Comparison of ENCODE assay signal across 8 cellular contexts in the genomic region with DNA sequence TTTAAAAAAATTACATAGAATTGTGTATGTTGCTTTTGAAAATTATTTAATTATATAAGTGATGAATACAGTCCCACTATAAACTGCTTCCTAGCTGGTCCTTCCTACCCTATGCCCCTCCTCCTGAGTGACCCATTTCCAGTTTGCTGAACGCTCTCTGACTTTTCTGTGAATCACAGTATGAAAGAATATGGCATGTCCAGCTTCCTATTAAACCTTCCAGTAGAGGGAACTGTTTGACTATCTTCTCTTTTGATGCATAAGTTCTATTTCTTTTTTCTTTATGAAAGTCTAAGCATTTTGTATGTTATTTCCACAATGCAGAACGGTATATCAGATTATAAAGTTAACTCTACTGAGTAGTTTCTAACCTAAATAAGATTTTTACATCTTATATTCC. TPM values are rescaled to one million over a fixed set of nuclear protein-coding genes. Genes with fewer than 3 reads are reported as not detected.
A peak's percentile ranks its signal among the peaks of the same experiment; 100 is the strongest.
DNase-seq lines count a peak whose midpoint lies in the region; ATAC-seq, FAIRE-seq and TF ChIP-seq lines count a peak whose summit lies in the region.

No MANE protein-coding gene starts in this region.

- H3K27ac ChIP-seq in colonic mucosa: no peak overlapping the region
- H3K27ac ChIP-seq in mesendoderm (ENCODE audit: low read depth, low read length): no peak overlapping the region

- no peak overlapping the region for H3K9ac ChIP-seq in colonic mucosa (ENCODE audit: low read depth in 2 of 2, low read length in 2 of 2)
- no peak overlapping the region for H3K9ac ChIP-seq in mesendoderm (ENCODE audit: low read length)

- H3K4me1 ChIP-seq in BE2C: no peaks in the 10 kb centered on the region
- no peaks in the 10 kb centered on the region for H3K4me1 ChIP-seq in colonic mucosa
- no peaks in the 10 kb centered on the region for H3K4me1 ChIP-seq in mesendoderm (ENCODE audit: control insufficient read depth, low read depth, low read length)

- FAIRE-seq in H54 (lab: Jason Lieb, UNC): peak; percentile 88

- no peak overlapping the region for H4K8ac ChIP-seq in mesendoderm (ENCODE audit: low read depth, low read length)

- H2BK15ac ChIP-seq in mesendoderm (replicated peaks; ENCODE audit: low read depth): no peak overlapping the region

- H2AK5ac ChIP-seq in mesendoderm (ENCODE audit: low read length): no peak overlapping the region

- H3K4me2 ChIP-seq in mesendoderm (ENCODE audit: low read length): no peak overlapping the region

- H3K27me3 Mint-ChIP-seq in WTC11 (ENCODE audit: low read depth): no peaks in the 10 kb centered on the region

- intact Hi-C loops in colonic mucosa (cut with DNase I): loop anchor here (5.0 kb wide), 2 partner anchors 148 to 188 kb away; no protein-coding TSS in a partner anchor

- no peak overlapping the region for H4K5ac ChIP-seq in mesendoderm (ENCODE audit: low read length)

- no peaks in the 10 kb centered on the region for H3K9me3 ChIP-seq in BE2C
- H3K9me3 ChIP-seq in colonic mucosa: no peaks in the 10 kb centered on the region

- no peak overlapping the region for H3K4ac ChIP-seq in mesendoderm (ENCODE audit: low read depth, low read length)

- H3K18ac ChIP-seq in mesendoderm (ENCODE audit: low read length): no peak overlapping the region

- H3K9me3 Mint-ChIP-seq in WTC11: peaks cover 3% of the 10 kb centered on the region; the same call in 1 of the 2 replicates

- ATAC-seq in WTC11: no peak; the same call in 1 of the 2 replicates
- no peak for ATAC-seq in GM21786 (IDR thresholded peaks at IDR 0.05; ENCODE audit: unreplicated experiment)

- no peaks in the 10 kb centered on the region for H3K79me2 ChIP-seq in mesendoderm (ENCODE audit: control insufficient read depth, insufficient read depth, low read length)

- H3K4me1 Mint-ChIP-seq in WTC11: no peaks in the 10 kb centered on the region

- DNase-seq in BE2C: no peak
- DNase-seq in H54 (ENCODE audit: insufficient read length, low spot score): peak; percentile 52
- DNase-seq in NOMO-1 treated with dmso at 0.1 percent for 144 hours (lab: John Stamatoyannopoulos, UW; ENCODE audit: unreplicated experiment): peak; percentile 6
- DNase-seq in colonic mucosa: no peak
- DNase-seq in mesendoderm: peak; percentile 28
- no peak for DNase-seq in WTC11 (ENCODE audit: low spot score)
- no peak for DNase-seq in NCI-H1048 (lab: John Stamatoyannopoulos, UW)

- H3K79me1 ChIP-seq in mesendoderm (ENCODE audit: low read length): no peaks in the 10 kb centered on the region

- no peaks in the 10 kb centered on the region for H3K36me3 Mint-ChIP-seq in WTC11

- H3K36me3 ChIP-seq in BE2C: no peaks in the 10 kb centered on the region
- no peaks in the 10 kb centered on the region for H3K36me3 ChIP-seq in colonic mucosa
- H3K36me3 ChIP-seq in mesendoderm (ENCODE audit: control insufficient read depth, insufficient read depth, low read length): no peaks in the 10 kb centered on the region

- no peak for TF ChIP-seq POLR2A in H54 (IDR thresholded peaks at IDR 0.05; ENCODE audit: low read depth, low read length)

- H3K4me3 ChIP-seq in BE2C (ENCODE audit: low read depth, low read length) (no peak overlapping the region), colonic mucosa (no peak overlapping the region), mesendoderm (ENCODE audit: low read length) (no peak overlapping the region)

- no peak overlapping the region for H2BK5ac ChIP-seq in mesendoderm (ENCODE audit: low read length)

- no CpG with 5 or more reads among the region's 2 CpGs for WGBS in mesendoderm (ENCODE audit: extremely low coverage, insufficient coverage, low lambda C conversion rate)

- H3K27ac Mint-ChIP-seq in WTC11: no peak overlapping the region

- no peak overlapping the region for H3K4me3 Mint-ChIP-seq in WTC11

- POLR2A ChIA-PET in WTC11 (lab: Charles Lee): interaction anchor here (0.6 kb wide), 1 partner anchor 225 kb away, joined by 3 read pairs; no protein-coding TSS in a partner anchor

- CTCF ChIA-PET in WTC11 (lab: Charles Lee): interaction anchor here (0.6 to 2.7 kb wide), 8 partner anchors 17 to 415 kb away, joined by 4 to 22 read pairs (median 4); no protein-coding TSS in a partner anchor

- no peak overlapping the region for H2BK120ac ChIP-seq in mesendoderm (ENCODE audit: low read depth, low read length)

- TF ChIP-seq CTCF in BE2C (IDR thresholded peaks at IDR 0.05; ENCODE audit: low read depth, low read length): peak; percentile 40
- peak; percentile 41 for TF ChIP-seq CTCF in colonic mucosa (IDR thresholded peaks at IDR 0.05)
- TF ChIP-seq CTCF in WTC11 (IDR thresholded peaks at IDR 0.05): no peak

- no peak overlapping the region for H3K56ac ChIP-seq in mesendoderm (ENCODE audit: low read length)

- H3K27me3 ChIP-seq in BE2C: no peaks in the 10 kb centered on the region
- no peaks in the 10 kb centered on the region for H3K27me3 ChIP-seq in colonic mucosa
- H3K27me3 ChIP-seq in mesendoderm (ENCODE audit: insufficient read depth, low read length, poor library complexity): no peaks in the 10 kb centered on the region

- no peak overlapping the region for H3K23ac ChIP-seq in mesendoderm (ENCODE audit: low read length)

TF ChIP-seq in WTC11, 78 proteins besides CTCF, POLR2A, EP300 and RAD21 (continues in another document):
- TF ChIP-seq ZNF232 (CRISPR knock-in tag; IDR thresholded peaks at IDR 0.05) (no peak), SOX15 (CRISPR knock-in tag; IDR thresholded peaks at IDR 0.05) (no peak), ELF4 (CRISPR knock-in tag; IDR thresholded peaks at IDR 0.05; ENCODE audit: low read depth) (no peak), GTF2I (CRISPR knock-in tag; conservative IDR thresholded peaks at IDR 0.05) (no peak), NR1H2 (CRISPR knock-in tag; IDR thresholded peaks at IDR 0.05) (no peak), E2F4 (CRISPR knock-in tag; IDR thresholded peaks at IDR 0.05; ENCODE audit: borderline replicate concordance, low read depth) (no peak), PRRX2 (CRISPR knock-in tag; IDR thresholded peaks at IDR 0.05) (no peak), GRHL2 (CRISPR knock-in tag; IDR thresholded peaks at IDR 0.05; ENCODE audit: insufficient replicate concordance, severe bottlenecking) (no peak), CBFB (CRISPR knock-in tag; IDR thresholded peaks at IDR 0.05; ENCODE audit: low read depth) (no peak), TEAD4 (CRISPR knock-in tag; IDR thresholded peaks at IDR 0.05) (no peak)
- TF ChIP-seq, protein P1, sequence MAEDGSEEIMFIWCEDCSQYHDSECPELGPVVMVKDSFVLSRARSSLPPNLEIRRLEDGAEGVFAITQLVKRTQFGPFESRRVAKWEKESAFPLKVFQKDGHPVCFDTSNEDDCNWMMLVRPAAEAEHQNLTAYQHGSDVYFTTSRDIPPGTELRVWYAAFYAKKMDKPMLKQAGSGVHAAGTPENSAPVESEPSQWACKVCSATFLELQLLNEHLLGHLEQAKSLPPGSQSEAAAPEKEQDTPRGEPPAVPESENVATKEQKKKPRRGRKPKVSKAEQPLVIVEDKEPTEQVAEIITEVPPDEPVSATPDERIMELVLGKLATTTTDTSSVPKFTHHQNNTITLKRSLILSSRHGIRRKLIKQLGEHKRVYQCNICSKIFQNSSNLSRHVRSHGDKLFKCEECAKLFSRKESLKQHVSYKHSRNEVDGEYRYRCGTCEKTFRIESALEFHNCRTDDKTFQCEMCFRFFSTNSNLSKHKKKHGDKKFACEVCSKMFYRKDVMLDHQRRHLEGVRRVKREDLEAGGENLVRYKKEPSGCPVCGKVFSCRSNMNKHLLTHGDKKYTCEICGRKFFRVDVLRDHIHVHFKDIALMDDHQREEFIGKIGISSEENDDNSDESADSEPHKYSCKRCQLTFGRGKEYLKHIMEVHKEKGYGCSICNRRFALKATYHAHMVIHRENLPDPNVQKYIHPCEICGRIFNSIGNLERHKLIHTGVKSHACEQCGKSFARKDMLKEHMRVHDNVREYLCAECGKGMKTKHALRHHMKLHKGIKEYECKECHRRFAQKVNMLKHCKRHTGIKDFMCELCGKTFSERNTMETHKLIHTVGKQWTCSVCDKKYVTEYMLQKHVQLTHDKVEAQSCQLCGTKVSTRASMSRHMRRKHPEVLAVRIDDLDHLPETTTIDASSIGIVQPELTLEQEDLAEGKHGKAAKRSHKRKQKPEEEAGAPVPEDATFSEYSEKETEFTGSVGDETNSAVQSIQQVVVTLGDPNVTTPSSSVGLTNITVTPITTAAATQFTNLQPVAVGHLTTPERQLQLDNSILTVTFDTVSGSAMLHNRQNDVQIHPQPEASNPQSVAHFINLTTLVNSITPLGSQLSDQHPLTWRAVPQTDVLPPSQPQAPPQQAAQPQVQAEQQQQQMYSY (CRISPR knock-in tag; IDR thresholded peaks at IDR 0.05): no peak
- TF ChIP-seq, protein P2, sequence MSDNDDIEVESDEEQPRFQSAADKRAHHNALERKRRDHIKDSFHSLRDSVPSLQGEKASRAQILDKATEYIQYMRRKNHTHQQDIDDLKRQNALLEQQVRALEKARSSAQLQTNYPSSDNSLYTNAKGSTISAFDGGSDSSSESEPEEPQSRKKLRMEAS (CRISPR knock-in tag; IDR thresholded peaks at IDR 0.05): no peak

RNA-seq across cellular contexts. Expression of gene PSMG2, which starts 41.3 kb away (rescaled TPM):
- polyA plus RNA-seq in BE2C (2012; ENCODE audit: insufficient read depth, insufficient read length, low read depth): 23.4 TPM
- total RNA-seq in colonic mucosa (10 to 100 TPM; 75.4 to 87.3 TPM), WTC11 (2021) (78.8 to 80.8 TPM (median 78.9 TPM) in 3 replicates)
- 79.6 TPM for polyA plus RNA-seq in mesendoderm (2013, experiment 1 of 2)
- 77.1 TPM for polyA plus RNA-seq in mesendoderm (2013, experiment 2 of 2)

RNA-seq across cellular contexts. Expression of gene CEP76, which starts 41.6 kb away (rescaled TPM):
- 5.0 TPM for polyA plus RNA-seq in BE2C (2012; ENCODE audit: insufficient read depth, insufficient read length, low read depth)
- total RNA-seq in colonic mucosa (10 to 100 TPM in 1 of 2 donors, 1 to 10 TPM in 1; 4.7 to 10.7 TPM), WTC11 (2021) (13.8 to 16.9 TPM (median 14.2 TPM) in 3 replicates)
- polyA plus RNA-seq in mesendoderm (2013, experiment 1 of 2): 11.6 TPM
- 11.7 TPM for polyA plus RNA-seq in mesendoderm (2013, experiment 2 of 2)

Comparison
In these comparisons a context has a peak if more than half of its experiments do, and no peak if none do; other contexts are left out.
1. DNase-seq: peak in H54 (single experiment), NOMO-1 treated with dmso at 0.1 percent for 144 hours (single experiment) and mesendoderm (single experiment); none in BE2C (single experiment), colonic mucosa (single experiment), WTC11 (single experiment) and NCI-H1048 (single experiment).